In the genomic region with DNA sequence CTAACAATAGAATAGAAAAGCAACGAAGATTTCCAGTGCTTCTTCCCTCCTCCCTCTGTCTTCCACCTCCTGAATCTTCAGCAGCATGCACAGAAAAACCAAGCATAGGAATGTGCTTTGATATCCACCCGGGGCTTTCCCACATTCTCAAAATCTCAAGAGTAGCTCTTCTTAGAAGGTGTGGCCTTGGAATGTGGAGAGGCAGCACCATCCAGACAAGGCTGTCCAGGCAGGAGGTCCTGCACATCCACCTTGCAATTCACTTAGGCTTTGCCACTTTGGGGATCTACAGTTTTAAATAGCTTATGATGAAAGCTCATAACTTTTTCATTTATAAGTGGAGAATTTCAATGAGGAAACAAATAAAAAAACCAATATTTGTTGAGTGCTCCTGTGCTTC, we compare ENCODE assay signal across 20 cellular contexts.
"Had no signal": no experiment of that assay in that cellular context is flagged by ENCODE, and none has a peak within 500 bp of the region (broad histone marks: within the 10 kb centered on the region; RNA-seq: fewer than 3 reads in every experiment).

No MANE protein-coding gene starts in this region.

- H3K4me3 Mint-ChIP-seq: naive thymus-derived CD8-positive, alpha-beta T cell; T-helper 1 cell treated with Interleukin-12 subunit alpha and Interleukin-12 subunit beta and Interleukin-4 antibody, amounts not matched to agents 30 μg/mL and 1 μg/mL, for 36 hours had no signal

- H3K79me2 ChIP-seq: parathyroid adenoma had no signal

- H3K4me1 Mint-ChIP-seq: naive thymus-derived CD8-positive, alpha-beta T cell had no signal

- H3K27ac ChIP-seq: adrenal gland, coronary artery, esophagus squamous epithelium, neutrophil, parathyroid adenoma, right atrium auricular region, skin epidermis, WERI-Rb-1 had no signal

- H3K9ac ChIP-seq: parathyroid adenoma had no signal

- H3K4me1 ChIP-seq: adrenal gland, esophagus squamous epithelium, parathyroid adenoma had no signal

- H3K9me3 ChIP-seq: adrenal gland, esophagus squamous epithelium, mucosa of descending colon, neutrophil, right atrium auricular region had no signal

- DNase-seq: activated CD4-positive, alpha-beta T cell treated with anti-CD3 and anti-CD28 coated beads, Interleukin-2, amount 50 U/mL, for 48 hours; activated effector memory CD4-positive, alpha-beta T cell treated with Interleukin-2 at 50 U/mL for 16 hours; activated naive CD4-positive, alpha-beta T cell treated with anti-CD3 and anti-CD28 coated beads, Interleukin-2, amount 50 U/mL, for 16 hours; activated T-cell treated with anti-CD3 and anti-CD28 coated beads, Interleukin-2, amount 50 U/mL, for 1 hour; adrenal gland; central memory CD4-positive, alpha-beta T cell; esophagus squamous epithelium; mucosa of descending colon; naive thymus-derived CD8-positive, alpha-beta T cell; stimulated activated CD4-positive, alpha-beta T cell treated with anti-CD3 and anti-CD28 coated beads, Interleukin-15, amount 100 ng/mL, for 24 hours; stimulated activated CD4-positive, alpha-beta T cell treated with anti-CD3 and anti-CD28 coated beads, Interleukin-4, amount 100 ng/mL, for 1 hour; stimulated activated naive CD4-positive, alpha-beta T cell; substantia nigra; WERI-Rb-1 had no signal

- ATAC-seq: mucosa of descending colon; naive thymus-derived CD8-positive, alpha-beta T cell had no signal

- H3K4me3 ChIP-seq: adrenal gland, coronary artery, esophagus squamous epithelium, mucosa of descending colon, right atrium auricular region, skin epidermis had no signal

- H2AFZ ChIP-seq: parathyroid adenoma had no signal

- H3K36me3 Mint-ChIP-seq: naive thymus-derived CD8-positive, alpha-beta T cell had no signal

- H3K27ac Mint-ChIP-seq: naive thymus-derived CD8-positive, alpha-beta T cell; T-helper 1 cell treated with Interleukin-12 subunit alpha and Interleukin-12 subunit beta and Interleukin-4 antibody, amounts not matched to agents 30 μg/mL and 1 μg/mL, for 36 hours had no signal

- H3K36me3 ChIP-seq: adrenal gland, esophagus squamous epithelium, neutrophil, right atrium auricular region, WERI-Rb-1 had no signal

- H3K9me3 Mint-ChIP-seq: T-helper 1 cell treated with Interleukin-12 subunit alpha and Interleukin-12 subunit beta and Interleukin-4 antibody, amounts not matched to agents 30 μg/mL and 1 μg/mL, for 36 hours had no signal

- H3K27me3 ChIP-seq: adrenal gland, esophagus squamous epithelium, neutrophil, right atrium auricular region had no signal
